Comparison of ENCODE assay signal across 15 cellular contexts in the genomic region with DNA sequence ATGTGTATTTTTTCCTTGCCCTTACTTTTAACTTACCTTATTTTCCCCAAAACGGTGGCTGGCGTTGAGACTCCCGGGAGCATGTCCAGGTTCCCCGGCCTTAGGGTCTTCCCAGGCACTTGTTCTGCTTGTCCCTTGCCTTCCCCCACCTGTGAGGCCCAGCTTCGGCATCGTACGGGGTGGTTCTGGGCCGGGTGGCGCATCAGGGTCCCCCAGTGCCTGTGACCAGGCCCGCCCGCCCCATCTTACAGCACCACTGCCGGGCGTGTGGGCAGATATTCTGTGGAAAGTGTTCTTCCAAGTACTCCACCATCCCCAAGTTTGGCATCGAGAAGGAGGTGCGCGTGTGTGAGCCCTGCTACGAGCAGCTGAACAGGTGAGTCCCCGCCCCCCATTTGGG. TPM values are rescaled to one million over a fixed set of nuclear protein-coding genes. Genes with fewer than 3 reads are reported as not detected.
DNase-seq lines count a peak whose midpoint lies in the region; ATAC-seq lines count a peak whose summit lies in the region.
"Had no signal": no experiment of that assay in that cellular context is flagged by ENCODE, and none has a peak within 500 bp of the region (broad histone marks: within the 10 kb centered on the region; RNA-seq: fewer than 3 reads in every experiment).

No MANE protein-coding gene starts in this region.

- WGBS in neuronal stem cell (ENCODE audit: extremely low coverage in 2 of 2, insufficient read length in 2 of 2, insufficient replicate concordance in 1 of 2), 2 donors: no CpG with 5 or more reads among the region's 18 CpGs

- DNase-seq in activated T-cell treated with anti-CD3 and anti-CD28 coated beads, Interleukin-2, amount 50 U/mL, for 24 hours: no peak
- no peak for DNase-seq in activated T-cell treated with anti-CD3 and anti-CD28 coated beads, Interleukin-2, amount 50 U/mL, for 72 hours
- DNase-seq in epidermal melanocyte (ENCODE audit: insufficient read length, low spot score): peak; percentile 9
- DNase-seq in neuronal stem cell (ENCODE audit: low spot score): no peak
- DNase-seq in head of caudate nucleus: no peak
- DNase-seq in NK-92 treated with Interleukin-12 subunit alpha and Interleukin-12 subunit beta, amount 100 ng/mL, for 24 hours (lab: John Stamatoyannopoulos, UW): no peak
- no peak for DNase-seq in T-helper 2 cell
- DNase-seq: AML-193; Caco-2; CD4-positive, alpha-beta T cell; HCEC 1CT had no signal

- H2BK12ac ChIP-seq in neuronal stem cell (ENCODE audit: low read length): no peak overlapping the region

- peaks cover 96% of the 10 kb centered on the region for H3K36me3 Mint-ChIP-seq in activated T-cell treated with anti-CD3 and anti-CD28 coated beads, Interleukin-2, amount 50 U/mL, for 24 hours (ENCODE audit: low read depth)
- peaks cover 2 to 11% of the 10 kb centered on the region in 2 donors for H3K36me3 Mint-ChIP-seq in activated T-cell treated with anti-CD3 and anti-CD28 coated beads, Interleukin-2, amount 50 U/mL, for 72 hours (ENCODE audit: insufficient read depth in 2 of 2)

- H3K79me1 ChIP-seq in neuronal stem cell (ENCODE audit: low read depth, low read length): peaks cover 19% of the 10 kb centered on the region

- no peaks in the 10 kb centered on the region for H3K4me1 ChIP-seq in neuronal stem cell (ENCODE audit: control insufficient read depth in 2 of 2, insufficient read depth in 1 of 2, low read depth in 1 of 2, low read length in 2 of 2)
- H3K4me1 ChIP-seq: A549, Caco-2 had no signal

- peaks cover 18% of the 10 kb centered on the region for H3K4me1 Mint-ChIP-seq in activated T-cell treated with anti-CD3 and anti-CD28 coated beads, Interleukin-2, amount 50 U/mL, for 24 hours (ENCODE audit: low read depth)
- peaks cover 7% of the 10 kb centered on the region for H3K4me1 Mint-ChIP-seq in activated T-cell treated with anti-CD3 and anti-CD28 coated beads, Interleukin-2, amount 50 U/mL, for 72 hours (ENCODE audit: low read depth)
- H3K4me1 Mint-ChIP-seq: GM23338 had no signal

- no peaks in the 10 kb centered on the region for H3K27me3 Mint-ChIP-seq in activated T-cell treated with anti-CD3 and anti-CD28 coated beads, Interleukin-2, amount 50 U/mL, for 24 hours
- H3K27me3 Mint-ChIP-seq in activated T-cell treated with anti-CD3 and anti-CD28 coated beads, Interleukin-2, amount 50 U/mL, for 72 hours (ENCODE audit: low read depth): no peaks in the 10 kb centered on the region
- H3K27me3 Mint-ChIP-seq: CD4-positive, alpha-beta T cell had no signal

- H3K27ac ChIP-seq in neuronal stem cell (replicated peaks; ENCODE audit: low read length): no peak overlapping the region
- H3K27ac ChIP-seq: 22Rv1, A549, C4-2B had no signal

- H2AK5ac ChIP-seq in neuronal stem cell (ENCODE audit: low read depth, low read length): no peak overlapping the region

- no peak overlapping the region for H3K4me3 ChIP-seq in neuronal stem cell (ENCODE audit: low read length in 2 of 2)
- H3K4me3 ChIP-seq: A549, GM23338 had no signal

- no peak overlapping the region for H2AFZ ChIP-seq in neuronal stem cell (ENCODE audit: low read length)
- H2AFZ ChIP-seq: GM23338 had no signal

- no peaks in the 10 kb centered on the region for H3K9me3 Mint-ChIP-seq in activated T-cell treated with anti-CD3 and anti-CD28 coated beads, Interleukin-2, amount 50 U/mL, for 24 hours
- no peaks in the 10 kb centered on the region for H3K9me3 Mint-ChIP-seq in activated T-cell treated with anti-CD3 and anti-CD28 coated beads, Interleukin-2, amount 50 U/mL, for 72 hours
- H3K9me3 Mint-ChIP-seq: CD4-positive, alpha-beta T cell; GM23338 had no signal

- H3K4me2 ChIP-seq in neuronal stem cell (ENCODE audit: insufficient read depth, low read length, poor library complexity, severe bottlenecking): peak overlapping the region; percentile 11
- H3K4me2 ChIP-seq: A549, GM23338 had no signal

- no peak overlapping the region for H3K4ac ChIP-seq in neuronal stem cell (ENCODE audit: low read length)

- no peaks in the 10 kb centered on the region for H3K9me3 ChIP-seq in neuronal stem cell (replicated peaks in 1 of 2; ENCODE audit: control insufficient read depth in 2 of 2, insufficient read depth in 1 of 2, low read depth in 1 of 2, low read length in 2 of 2)
- H3K9me3 ChIP-seq: A549, Caco-2 had no signal

- peak overlapping the region; percentile 24 for H2BK5ac ChIP-seq in neuronal stem cell (ENCODE audit: low read length)

- H2BK15ac ChIP-seq in neuronal stem cell (ENCODE audit: low read length): no peak overlapping the region

- H3K23ac ChIP-seq in neuronal stem cell (ENCODE audit: low read depth, low read length, poor library complexity): no peak overlapping the region

- ATAC-seq in activated T-cell treated with anti-CD3 and anti-CD28 coated beads, Interleukin-2, amount 50 U/mL, for 72 hours (replicated peaks in 1 of 2): no peak
- ATAC-seq: A549, GM23338 had no signal

- H3K14ac ChIP-seq in neuronal stem cell (ENCODE audit: low read length): no peak overlapping the region

- H3K4me3 Mint-ChIP-seq in activated T-cell treated with anti-CD3 and anti-CD28 coated beads, Interleukin-2, amount 50 U/mL, for 24 hours: no peak overlapping the region
- no peak overlapping the region for H3K4me3 Mint-ChIP-seq in activated T-cell treated with anti-CD3 and anti-CD28 coated beads, Interleukin-2, amount 50 U/mL, for 72 hours
- H3K4me3 Mint-ChIP-seq: CD4-positive, alpha-beta T cell; GM23338 had no signal

- H3K9ac ChIP-seq in neuronal stem cell (ENCODE audit: low read depth, low read length, poor library complexity): peak overlapping the region; percentile 12

- no peaks in the 10 kb centered on the region for H3K27me3 ChIP-seq in neuronal stem cell (ENCODE audit: control insufficient read depth in 3 of 3, insufficient read depth in 3 of 3, low read depth in 1 of 3, low read length in 3 of 3)

- intact Hi-C loops in head of caudate nucleus (cut with DNase I): no loop called here

- peaks cover 72 to 98% of the 10 kb centered on the region in 2 donors for H3K36me3 ChIP-seq in neuronal stem cell (replicated peaks in 1 of 2; ENCODE audit: control insufficient read depth in 2 of 2, insufficient read depth in 2 of 2, low read length in 2 of 2)

- H3K27ac Mint-ChIP-seq in activated T-cell treated with anti-CD3 and anti-CD28 coated beads, Interleukin-2, amount 50 U/mL, for 24 hours: peak overlapping the region; percentile 22
- no peak overlapping the region for H3K27ac Mint-ChIP-seq in activated T-cell treated with anti-CD3 and anti-CD28 coated beads, Interleukin-2, amount 50 U/mL, for 72 hours
- H3K27ac Mint-ChIP-seq: CD4-positive, alpha-beta T cell; GM23338 had no signal

- no peak overlapping the region for H3K18ac ChIP-seq in neuronal stem cell (ENCODE audit: low read length)

- H2BK120ac ChIP-seq in neuronal stem cell (ENCODE audit: low read depth, low read length): no peak overlapping the region

- H4K91ac ChIP-seq in neuronal stem cell (ENCODE audit: low read depth, low read length, poor library complexity): no peak overlapping the region

- no peak overlapping the region for H4K8ac ChIP-seq in neuronal stem cell (ENCODE audit: low read depth, low read length)

RNA-seq across cellular contexts. Expression of a gene that starts 7.4 kb away (rescaled TPM):
- total RNA-seq in activated T-cell treated with anti-CD3 and anti-CD28 coated beads, Interleukin-2, amount 50 U/mL, for 72 hours: 10 to 100 TPM; 95.5 to 96.0 TPM
- polyA plus RNA-seq in neuronal stem cell (2013, experiment 1 of 2): 33.9 TPM
- 31.7 TPM for polyA plus RNA-seq in neuronal stem cell (2013, experiment 2 of 2)

RNA-seq across cellular contexts. Expression of a gene that starts 7.6 kb away (rescaled TPM):
- 10 to 100 TPM; 33.0 to 45.3 TPM for total RNA-seq in activated T-cell treated with anti-CD3 and anti-CD28 coated beads, Interleukin-2, amount 50 U/mL, for 72 hours
- polyA plus RNA-seq in neuronal stem cell (2013, experiment 1 of 2): 41.9 TPM
- polyA plus RNA-seq in neuronal stem cell (2013, experiment 2 of 2): 43.1 TPM

RNA-seq across cellular contexts. Expression of a gene that starts 12.0 kb away (rescaled TPM):
- total RNA-seq in activated T-cell treated with anti-CD3 and anti-CD28 coated beads, Interleukin-2, amount 50 U/mL, for 72 hours: 10 to 100 TPM; 49.1 to 64.7 TPM
- 75.2 TPM for polyA plus RNA-seq in neuronal stem cell (2013, experiment 1 of 2)
- polyA plus RNA-seq in neuronal stem cell (2013, experiment 2 of 2): 73.4 TPM

RNA-seq across cellular contexts. Expression of a gene that starts 20.9 kb away (rescaled TPM):
- 10 to 100 TPM in 1 of 2 donors, 1 to 10 TPM in 1; 9.2 to 11.3 TPM for total RNA-seq in activated T-cell treated with anti-CD3 and anti-CD28 coated beads, Interleukin-2, amount 50 U/mL, for 72 hours
- 12.7 TPM for polyA plus RNA-seq in neuronal stem cell (2013, experiment 1 of 2)
- polyA plus RNA-seq in neuronal stem cell (2013, experiment 2 of 2): 12.8 TPM

RNA-seq across cellular contexts. Expression of a gene that starts 24.7 kb away (rescaled TPM):
- total RNA-seq in activated T-cell treated with anti-CD3 and anti-CD28 coated beads, Interleukin-2, amount 50 U/mL, for 72 hours: 10 to 100 TPM; 26.1 to 46.5 TPM
- 19.1 TPM for polyA plus RNA-seq in neuronal stem cell (2013, experiment 1 of 2)
- polyA plus RNA-seq in neuronal stem cell (2013, experiment 2 of 2): 19.1 TPM
